Comparison of ENCODE assay signal across 1 cellular context in genomic region chr11:10309163-10310093, GRCh38.
TF ChIP-seq lines count a peak whose summit lies in the region.

No MANE protein-coding gene starts in this region.

TF ChIP-seq in HEK293, 187 proteins besides CTCF, POLR2A, EP300 and RAD21 (continued from another document):
- TF ChIP-seq ZBTB11 (tag by site-specific recombination; conservative IDR thresholded peaks at IDR 0.05; ENCODE audit: low read depth) (no peak), ZEB2 (tag by site-specific recombination; IDR thresholded peaks at IDR 0.05) (0 out of 2 replicates have a peak, but pooled peaks have one; percentile 47), SP7 (tag by site-specific recombination; IDR thresholded peaks at IDR 0.05) (peak; percentile 45; the same call in 1 of the 2 replicates), ZNF37A (tag by site-specific recombination; IDR thresholded peaks at IDR 0.05) (no peak), ZNF610 (tag by site-specific recombination; IDR thresholded peaks at IDR 0.05; ENCODE audit: borderline replicate concordance) (no peak), ZNF664 (tag by site-specific recombination; IDR thresholded peaks at IDR 0.05) (peak; percentile 29; the same call in 1 of the 2 replicates), ZNF660 (tag by site-specific recombination; IDR thresholded peaks at IDR 0.05) (peak; percentile 72; the same call in 1 of the 2 replicates), ZNF341 (tag by site-specific recombination; IDR thresholded peaks at IDR 0.05; ENCODE audit: low read depth) (peak; percentile 44), ZIC2 (tag by site-specific recombination; IDR thresholded peaks at IDR 0.05) (peak; percentile 31; the same call in 1 of the 2 replicates), ZNF561 (tag by site-specific recombination; IDR thresholded peaks at IDR 0.05; ENCODE audit: borderline replicate concordance) (no peak), ZNF266 (tag by site-specific recombination; IDR thresholded peaks at IDR 0.05; ENCODE audit: low read depth) (no peak), ZNF394 (tag by site-specific recombination; IDR thresholded peaks at IDR 0.05; ENCODE audit: borderline replicate concordance) (no peak), ZNF391 (tag by site-specific recombination; IDR thresholded peaks at IDR 0.05; ENCODE audit: borderline replicate concordance, low read depth) (no peak)
- TF ChIP-seq, protein P1, sequence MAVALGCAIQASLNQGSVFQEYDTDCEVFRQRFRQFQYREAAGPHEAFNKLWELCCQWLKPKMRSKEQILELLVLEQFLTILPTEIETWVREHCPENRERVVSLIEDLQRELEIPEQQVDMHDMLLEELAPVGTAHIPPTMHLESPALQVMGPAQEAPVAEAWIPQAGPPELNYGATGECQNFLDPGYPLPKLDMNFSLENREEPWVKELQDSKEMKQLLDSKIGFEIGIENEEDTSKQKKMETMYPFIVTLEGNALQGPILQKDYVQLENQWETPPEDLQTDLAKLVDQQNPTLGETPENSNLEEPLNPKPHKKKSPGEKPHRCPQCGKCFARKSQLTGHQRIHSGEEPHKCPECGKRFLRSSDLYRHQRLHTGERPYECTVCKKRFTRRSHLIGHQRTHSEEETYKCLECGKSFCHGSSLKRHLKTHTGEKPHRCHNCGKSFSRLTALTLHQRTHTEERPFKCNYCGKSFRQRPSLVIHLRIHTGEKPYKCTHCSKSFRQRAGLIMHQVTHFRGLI (tag by site-specific recombination; IDR thresholded peaks at IDR 0.05) = peak; percentile 40; the same call in 1 of the 2 replicates
